ENCODE assay signal across 1 cellular context in genomic region chr21:36479415-36480402, GRCh38.
TF ChIP-seq lines count a peak whose summit lies in the region.

CLDN14 (minus strand) TSS chr21:36480122; CDS start chr21:36461695, 18,427 bp downstream.

TF ChIP-seq in HepG2, 621 proteins besides CTCF, POLR2A, EP300 and RAD21 (continued from another document and continues in another):
- TF ChIP-seq ZNF503 (CRISPR knock-in tag; IDR thresholded peaks at IDR 0.05) (no peak), ZNF615 (CRISPR knock-in tag; IDR thresholded peaks at IDR 0.05; ENCODE audit: borderline replicate concordance) (no peak), POLR2AphosphoS2 (IDR thresholded peaks at IDR 0.05; ENCODE audit: low read depth, low read length) (no peak), KLF15 (CRISPR knock-in tag; IDR thresholded peaks at IDR 0.05; ENCODE audit: borderline replicate concordance) (peak; percentile 28; the same call in 1 of the 2 replicates), ZNF550 (CRISPR knock-in tag; IDR thresholded peaks at IDR 0.05; ENCODE audit: borderline replicate concordance) (no peak), FOSL2 (CRISPR knock-in tag; IDR thresholded peaks at IDR 0.05) (peak; percentile 74), PHF5A (CRISPR knock-in tag; IDR thresholded peaks at IDR 0.05; ENCODE audit: low read depth, unreplicated experiment) (no peak), REPIN1 (CRISPR knock-in tag; IDR thresholded peaks at IDR 0.05; ENCODE audit: borderline replicate concordance, low read depth) (peak; percentile 92), KMT2A (CRISPR knock-in tag; IDR thresholded peaks at IDR 0.05) (0 out of 2 replicates have a peak, but pooled peaks have one; percentile 1), STAT6 (CRISPR knock-in tag; IDR thresholded peaks at IDR 0.05; ENCODE audit: borderline replicate concordance) (0 out of 2 replicates have a peak, but pooled peaks have one; percentile 50), TFDP1 (CRISPR knock-in tag; IDR thresholded peaks at IDR 0.05; ENCODE audit: borderline replicate concordance) (no peak; the same call in 1 of the 2 replicates), IRF1 (CRISPR knock-in tag; IDR thresholded peaks at IDR 0.05; ENCODE audit: low read depth) (no peak), HNF4A (CRISPR knock-in tag; IDR thresholded peaks at IDR 0.05) (peak; percentile 97), NFE2 (CRISPR knock-in tag; IDR thresholded peaks at IDR 0.05) (no peak), ZNF800 (CRISPR knock-in tag; IDR thresholded peaks at IDR 0.05) (peak; percentile 56; the same call in 1 of the 2 replicates), KDM5A (IDR thresholded peaks at IDR 0.05; ENCODE audit: borderline replicate concordance, low read length) (no peak), ZNF281 (CRISPR knock-in tag; IDR thresholded peaks at IDR 0.05; ENCODE audit: borderline replicate concordance) (no peak; the same call in 1 of the 2 replicates), MAZ (IDR thresholded peaks at IDR 0.05; ENCODE audit: borderline replicate concordance, low read depth, low read length) (no peak), MAZ (CRISPR knock-in tag; IDR thresholded peaks at IDR 0.05; ENCODE audit: low read depth) (no peak), SSRP1 (CRISPR knock-in tag; IDR thresholded peaks at IDR 0.05) (no peak), BRD4 (CRISPR knock-in tag; IDR thresholded peaks at IDR 0.05) (peak; percentile 90), ZNF562 (CRISPR knock-in tag; IDR thresholded peaks at IDR 0.05; ENCODE audit: borderline replicate concordance) (no peak), ZBTB33 (CRISPR knock-in tag; IDR thresholded peaks at IDR 0.05) (no peak), TBX2 (CRISPR knock-in tag; IDR thresholded peaks at IDR 0.05; ENCODE audit: borderline replicate concordance) (peak; percentile 57), ZNF17 (CRISPR knock-in tag; IDR thresholded peaks at IDR 0.05) (no peak), ZNF790 (CRISPR knock-in tag; IDR thresholded peaks at IDR 0.05; ENCODE audit: borderline replicate concordance) (0 out of 2 replicates have a peak, but pooled peaks have one; percentile 43), ZNF282 (IDR thresholded peaks at IDR 0.05; ENCODE audit: partially characterized antibody) (no peak), SUZ12 (IDR thresholded peaks at IDR 0.05; ENCODE audit: low read depth, low read length) (no peak), SIN3A (IDR thresholded peaks at IDR 0.05; ENCODE audit: borderline replicate concordance, low read depth, low read length) (no peak), TOPORS (CRISPR knock-in tag; IDR thresholded peaks at IDR 0.05) (no peak), ZNF407 (CRISPR knock-in tag; IDR thresholded peaks at IDR 0.05; ENCODE audit: not compliant biosample characterization) (peak; percentile 25), SNRNP70 (IDR thresholded peaks at IDR 0.05; ENCODE audit: low read depth, low read length) (no peak), ZNF639 (CRISPR knock-in tag; conservative IDR thresholded peaks at IDR 0.05) (no peak; the same call in 1 of the 2 replicates)
